10 cellular contexts compared by ENCODE assay signal in genomic region chr15:33242669-33243191, GRCh38. TPM values are rescaled to one million over a fixed set of nuclear protein-coding genes. Genes with fewer than 3 reads are reported as not detected.
DNase-seq lines count a peak whose midpoint lies in the region; ATAC-seq and TF ChIP-seq lines count a peak whose summit lies in the region.
"Had no signal": no experiment of that assay in that cellular context is flagged by ENCODE, and none has a peak within 500 bp of the region (broad histone marks: within the 10 kb centered on the region; RNA-seq: fewer than 3 reads in every experiment).

No MANE protein-coding gene starts in this region.

- H3K36me3 ChIP-seq in Panc1 (ENCODE audit: control insufficient read depth, insufficient read depth, low read length) (no peaks in the 10 kb centered on the region), ascending aorta (no peaks in the 10 kb centered on the region)

- TF ChIP-seq CTCF in activated CD8-positive, alpha-beta T cell treated with anti-CD3 and anti-CD28 coated beads for 36 hours (IDR thresholded peaks at IDR 0.05): peak; percentile 18
- TF ChIP-seq CTCF in Panc1 (IDR thresholded peaks at IDR 0.05): peak; percentile 69
- TF ChIP-seq CTCF in type B pancreatic cell (conservative IDR thresholded peaks at IDR 0.05): peak; percentile 72
- peak in 1 of 3 experiments; percentile 10 for TF ChIP-seq CTCF in ascending aorta (IDR thresholded peaks at IDR 0.05)

- H3K4me1 ChIP-seq in Panc1 (ENCODE audit: control insufficient read depth, insufficient read depth, low read length): no peaks in the 10 kb centered on the region
- no peaks in the 10 kb centered on the region for H3K4me1 ChIP-seq in ascending aorta

- in situ Hi-C loops in Panc1 (cut with HindIII; ENCODE audit: low pct_unique_long_range_greater_than_20kb, low sequenced_read_pairs): no loop called here

- intact Hi-C loops in activated CD8-positive, alpha-beta T cell treated with anti-CD3 and anti-CD28 coated beads for 36 hours (cut with micrococcal nuclease): no loop called here
- intact Hi-C loops in Panc1 (cut with micrococcal nuclease; ENCODE audit: unreplicated experiment): no loop called here
- intact Hi-C loops in ascending aorta (cut with DNase I): no loop called here
- intact Hi-C loops in Right ventricle myocardium inferior (cut with DNase I): no loop called here

- no peaks in the 10 kb centered on the region for H3K9me3 Mint-ChIP-seq in activated CD8-positive, alpha-beta T cell treated with anti-CD3 and anti-CD28 coated beads for 36 hours
- H3K9me3 Mint-ChIP-seq in activated CD8-positive, alpha-beta T cell treated with anti-CD3 and anti-CD28 coated beads, Interleukin-2, amount 10 ng/mL, durations not matched to agents 7 days and 5 days (ENCODE audit: insufficient read depth): no peaks in the 10 kb centered on the region
- H3K9me3 Mint-ChIP-seq in type B pancreatic cell: no peaks in the 10 kb centered on the region

- H3K27me3 Mint-ChIP-seq in activated CD8-positive, alpha-beta T cell treated with anti-CD3 and anti-CD28 coated beads for 36 hours: peaks cover 3% of the 10 kb centered on the region
- H3K27me3 Mint-ChIP-seq in activated CD8-positive, alpha-beta T cell treated with anti-CD3 and anti-CD28 coated beads, Interleukin-2, amount 10 ng/mL, durations not matched to agents 7 days and 5 days (ENCODE audit: low read depth): peaks cover 2% of the 10 kb centered on the region
- peaks cover 4% of the 10 kb centered on the region for H3K27me3 Mint-ChIP-seq in type B pancreatic cell
- H3K27me3 Mint-ChIP-seq: activated naive CD8-positive, alpha-beta T cell had no signal

- H3K36me3 Mint-ChIP-seq in activated CD8-positive, alpha-beta T cell treated with anti-CD3 and anti-CD28 coated beads for 36 hours (ENCODE audit: low read depth): no peaks in the 10 kb centered on the region
- H3K36me3 Mint-ChIP-seq in activated CD8-positive, alpha-beta T cell treated with anti-CD3 and anti-CD28 coated beads, Interleukin-2, amount 10 ng/mL, durations not matched to agents 7 days and 5 days (ENCODE audit: low read depth): no peaks in the 10 kb centered on the region
- no peaks in the 10 kb centered on the region for H3K36me3 Mint-ChIP-seq in type B pancreatic cell
- H3K36me3 Mint-ChIP-seq: activated naive CD8-positive, alpha-beta T cell had no signal

- H3K4me1 Mint-ChIP-seq in activated CD8-positive, alpha-beta T cell treated with anti-CD3 and anti-CD28 coated beads for 36 hours (ENCODE audit: low read depth): peaks cover 4% of the 10 kb centered on the region
- no peaks in the 10 kb centered on the region for H3K4me1 Mint-ChIP-seq in activated CD8-positive, alpha-beta T cell treated with anti-CD3 and anti-CD28 coated beads, Interleukin-2, amount 10 ng/mL, durations not matched to agents 7 days and 5 days (ENCODE audit: low read depth)
- peaks cover 23% of the 10 kb centered on the region for H3K4me1 Mint-ChIP-seq in type B pancreatic cell (ENCODE audit: unreplicated experiment)

- no peak for DNase-seq in activated CD8-positive, alpha-beta T cell treated with anti-CD3 and anti-CD28 coated beads for 36 hours
- no peak for DNase-seq in activated CD8-positive, alpha-beta T cell treated with anti-CD3 and anti-CD28 coated beads, Interleukin-2, amount 10 ng/mL, durations not matched to agents 7 days and 5 days
- DNase-seq in Panc1 (ENCODE audit: low read depth, low spot score) (no peak), fibroblast of peridontal ligament (ENCODE audit: extremely low read depth) (peak; percentile 5), type B pancreatic cell (ENCODE audit: extremely low spot score, unreplicated experiment) (no peak), ascending aorta (ENCODE audit: low spot score in 2 of 2) (no peak), Right ventricle myocardium inferior (ENCODE audit: missing footprints) (no peak)

- H3K4me3 ChIP-seq in Panc1 (ENCODE audit: low read depth in 2 of 2, low read length in 2 of 2): no peak overlapping the region
- no peak overlapping the region for H3K4me3 ChIP-seq in ascending aorta
- H3K4me3 ChIP-seq: skin epidermis had no signal

- H3K27ac ChIP-seq in Panc1 (ENCODE audit: low read length): no peak overlapping the region
- no peak overlapping the region for H3K27ac ChIP-seq in ascending aorta
- H3K27ac ChIP-seq: skin epidermis had no signal

- ATAC-seq in activated CD8-positive, alpha-beta T cell treated with anti-CD3 and anti-CD28 coated beads for 36 hours: no peak
- no peak for ATAC-seq in activated CD8-positive, alpha-beta T cell treated with anti-CD3 and anti-CD28 coated beads, Interleukin-2, amount 10 ng/mL, durations not matched to agents 7 days and 5 days
- ATAC-seq in Panc1: no peak
- no peak for ATAC-seq in Right ventricle myocardium inferior
- ATAC-seq in GM18519 (IDR thresholded peaks at IDR 0.05; ENCODE audit: low FRiP score, unreplicated experiment): no peak

- H3K27me3 ChIP-seq in Panc1 (ENCODE audit: control insufficient read depth, insufficient read depth, low read length) (no peaks in the 10 kb centered on the region), ascending aorta (no peaks in the 10 kb centered on the region)

- H3K27ac Mint-ChIP-seq in activated CD8-positive, alpha-beta T cell treated with anti-CD3 and anti-CD28 coated beads for 36 hours: no peak overlapping the region
- H3K27ac Mint-ChIP-seq in activated CD8-positive, alpha-beta T cell treated with anti-CD3 and anti-CD28 coated beads, Interleukin-2, amount 10 ng/mL, durations not matched to agents 7 days and 5 days: no peak overlapping the region
- H3K27ac Mint-ChIP-seq in type B pancreatic cell: peak overlapping the region; percentile 86
- H3K27ac Mint-ChIP-seq: activated naive CD8-positive, alpha-beta T cell had no signal

- no TSS peak for BruUV-seq in Panc1 (replicated peaks; lab: Mats Ljungman, UMichigan)

- POLR2A ChIA-PET in activated CD8-positive, alpha-beta T cell treated with anti-CD3 and anti-CD28 coated beads for 36 hours (lab: Charles Lee): interaction anchor here (0.8 kb wide), 1 partner anchor 102 kb away, joined by 3 read pairs; no protein-coding TSS in a partner anchor
- POLR2A ChIA-PET in activated CD8-positive, alpha-beta T cell treated with anti-CD3 and anti-CD28 coated beads, Interleukin-2, amount 10 ng/mL, durations not matched to agents 7 days and 5 days (lab: Charles Lee): no interaction called here
- POLR2A ChIA-PET in Panc1 (lab: Charles Lee): no interaction called here

- H3K9me3 ChIP-seq in Panc1 (ENCODE audit: control insufficient read depth, insufficient read depth, low read depth, low read length): no peaks in the 10 kb centered on the region
- H3K9me3 ChIP-seq in ascending aorta: no peaks in the 10 kb centered on the region

- no peak overlapping the region for H3K4me3 Mint-ChIP-seq in activated CD8-positive, alpha-beta T cell treated with anti-CD3 and anti-CD28 coated beads for 36 hours
- H3K4me3 Mint-ChIP-seq in activated CD8-positive, alpha-beta T cell treated with anti-CD3 and anti-CD28 coated beads, Interleukin-2, amount 10 ng/mL, durations not matched to agents 7 days and 5 days: no peak overlapping the region
- H3K4me3 Mint-ChIP-seq in type B pancreatic cell: peak overlapping the region; percentile 46
- H3K4me3 Mint-ChIP-seq: activated naive CD8-positive, alpha-beta T cell had no signal

- CTCF ChIA-PET in activated CD8-positive, alpha-beta T cell treated with anti-CD3 and anti-CD28 coated beads for 36 hours (lab: Charles Lee): interaction anchor here (0.8 kb wide), 1 partner anchor 151 kb away, joined by 3 read pairs; no protein-coding TSS in a partner anchor
- CTCF ChIA-PET in activated CD8-positive, alpha-beta T cell treated with anti-CD3 and anti-CD28 coated beads, Interleukin-2, amount 10 ng/mL, durations not matched to agents 7 days and 5 days (lab: Charles Lee): interaction anchor here (1.1 to 1.5 kb wide), 2 partner anchors 11 to 171 kb away, joined by 3 read pairs; no protein-coding TSS in a partner anchor
- CTCF ChIA-PET in Panc1 (lab: Charles Lee): interaction anchor here (0.6 to 1.0 kb wide), 2 partner anchors 427 to 458 kb away, joined by 3 read pairs; no protein-coding TSS in a partner anchor

RNA-seq across cellular contexts. Expression of gene FMN1, which starts 48.2 kb away (rescaled TPM):
- total RNA-seq in activated CD8-positive, alpha-beta T cell treated with anti-CD3 and anti-CD28 coated beads for 36 hours: under 1 TPM in 1 of 2 experiments, not detected in 1; 0.07 TPM
- under 1 TPM in 1 of 2 experiments, not detected in 1; 0.05 TPM for total RNA-seq in activated CD8-positive, alpha-beta T cell treated with anti-CD3 and anti-CD28 coated beads, Interleukin-2, amount 10 ng/mL, durations not matched to agents 7 days and 5 days
- 3.9 TPM for total RNA-seq in Panc1 (2021; ENCODE audit: unreplicated experiment)
- 1.1 TPM for polyA plus RNA-seq in Panc1 (2012; ENCODE audit: insufficient read length)
- total RNA-seq in type B pancreatic cell (ENCODE audit: low replicate concordance): 15.8 and 22.1 TPM in 2 replicates
- 4.3 TPM for total RNA-seq in ascending aorta
- 3.3 TPM for total RNA-seq in Right ventricle myocardium inferior
